In genomic region chr20:21099653-21100589, GRCh38 we compare ENCODE assay signal across 9 cellular contexts. TPM values are rescaled to one million over a fixed set of nuclear protein-coding genes. Genes with fewer than 3 reads are reported as not detected.
A peak's percentile ranks its signal among the peaks of the same experiment; 100 is the strongest.
DNase-seq lines count a peak whose midpoint lies in the region; ATAC-seq, FAIRE-seq and TF ChIP-seq lines count a peak whose summit lies in the region.
"Had no signal": no experiment of that assay in that cellular context is flagged by ENCODE, and none has a peak within 500 bp of the region (broad histone marks: within the 10 kb centered on the region; RNA-seq: fewer than 3 reads in every experiment).

No MANE protein-coding gene starts in this region.

- peak; percentile 33 for ATAC-seq in HG03045 (IDR thresholded peaks at IDR 0.05; ENCODE audit: unreplicated experiment)
- peak; percentile 58 for ATAC-seq in stimulated activated effector memory CD8-positive, alpha-beta T cell treated with anti-CD3 and anti-CD28 coated beads, Interleukin-12 subunit alpha, Interleukin-12 subunit beta, amount 100 ng/mL, for 72 hours

- dilution Hi-C loops in keratinocyte (cut with MboI; ENCODE audit: extremely low pct_ligation_motif_present, low sequenced_read_pairs) = no loop called here

- peak; percentile 69 for FAIRE-seq in GM18507 (lab: Jason Lieb, UNC)
- no peak for FAIRE-seq in keratinocyte (lab: Jason Lieb, UNC)
- no peak for FAIRE-seq in urothelium cell line (lab: Jason Lieb, UNC)
- FAIRE-seq in H54 (lab: Jason Lieb, UNC) = no peak

- H3K27me3 ChIP-seq in NT2/D1 (ENCODE audit: insufficient read depth, insufficient read length) (peaks cover 87% of the 10 kb centered on the region), adrenal gland (peaks cover 70% of the 10 kb centered on the region), keratinocyte (ENCODE audit: control insufficient read depth, extremely low read depth, insufficient read depth, low read length) (peaks cover 75% of the 10 kb centered on the region)

- H3K9me1 ChIP-seq in keratinocyte (ENCODE audit: control insufficient read depth, extremely low read depth, insufficient read depth, low read length) = no peaks in the 10 kb centered on the region

- H3K27ac Mint-ChIP-seq in stimulated activated effector memory CD8-positive, alpha-beta T cell treated with anti-CD3 and anti-CD28 coated beads, Interleukin-12 subunit alpha, Interleukin-12 subunit beta, amount 100 ng/mL, for 72 hours = peak overlapping the region; percentile 92

- no peaks in the 10 kb centered on the region for H4K20me1 ChIP-seq in keratinocyte (ENCODE audit: control insufficient read depth, extremely low read depth, insufficient read depth, low read length)

- TF ChIP-seq CTCF in adrenal gland (IDR thresholded peaks at IDR 0.05) (no peak), keratinocyte (optimal IDR thresholded peaks at IDR 0.05 in 1 of 3, IDR thresholded peaks at IDR 0.05 in 1 of 3, conservative IDR thresholded peaks at IDR 0.05 in 1 of 3; ENCODE audit: extremely low read depth in 1 of 3, insufficient read depth in 2 of 3, low read length in 3 of 3) (no peak)

- peak overlapping the region; percentile 92 for H3K4me3 Mint-ChIP-seq in stimulated activated effector memory CD8-positive, alpha-beta T cell treated with anti-CD3 and anti-CD28 coated beads, Interleukin-12 subunit alpha, Interleukin-12 subunit beta, amount 100 ng/mL, for 72 hours

- H3K36me3 ChIP-seq in NT2/D1 (ENCODE audit: insufficient read depth, insufficient read length, low read length) = no peaks in the 10 kb centered on the region
- no peaks in the 10 kb centered on the region for H3K36me3 ChIP-seq in adrenal gland (replicated peaks in 1 of 2)
- no peaks in the 10 kb centered on the region for H3K36me3 ChIP-seq in keratinocyte (ENCODE audit: control insufficient read depth in 2 of 2, extremely low read depth in 1 of 2, insufficient read depth in 2 of 2, low read length in 2 of 2)

- TF ChIP-seq POLR2A in adrenal gland (IDR thresholded peaks at IDR 0.05) (no peak), H54 (IDR thresholded peaks at IDR 0.05; ENCODE audit: low read depth, low read length) (no peak)

- no peaks in the 10 kb centered on the region for H3K9me3 ChIP-seq in NT2/D1 (ENCODE audit: insufficient read depth, low read length)
- no peaks in the 10 kb centered on the region for H3K9me3 ChIP-seq in adrenal gland (replicated peaks in 1 of 3)
- H3K9me3 ChIP-seq in keratinocyte (ENCODE audit: control insufficient read depth, low read depth, low read length) = no peaks in the 10 kb centered on the region

- no peaks in the 10 kb centered on the region for H3K79me2 ChIP-seq in keratinocyte (ENCODE audit: control insufficient read depth, insufficient read depth, low read length)

- H3K4me2 ChIP-seq in keratinocyte (ENCODE audit: control insufficient read depth, extremely low read depth, insufficient read depth, low read depth, low read length) = peak overlapping the region; percentile 94

- no peaks in the 10 kb centered on the region for H3K4me1 ChIP-seq in NT2/D1 (ENCODE audit: insufficient read depth, insufficient read length)
- peaks cover 12 to 28% of the 10 kb centered on the region in 2 donors for H3K4me1 ChIP-seq in adrenal gland (replicated peaks in 1 of 2)
- H3K4me1 ChIP-seq in keratinocyte (ENCODE audit: control insufficient read depth, extremely low read depth, insufficient read depth, low read length) = peaks cover 11% of the 10 kb centered on the region

- H3K36me3 Mint-ChIP-seq in stimulated activated effector memory CD8-positive, alpha-beta T cell treated with anti-CD3 and anti-CD28 coated beads, Interleukin-12 subunit alpha, Interleukin-12 subunit beta, amount 100 ng/mL, for 72 hours = peaks cover 7% of the 10 kb centered on the region

- no peak overlapping the region for H3K27ac ChIP-seq in adrenal gland
- no peak overlapping the region for H3K27ac ChIP-seq in keratinocyte (ENCODE audit: control insufficient read depth, insufficient read depth, low read length)

- peak overlapping the region; percentile 39 for H3K4me3 ChIP-seq in NT2/D1 (ENCODE audit: insufficient read length, low read depth)
- H3K4me3 ChIP-seq in adrenal gland = peak overlapping the region in 3 of 4 donors; percentile 10 to 50 (median 18)
- peak overlapping the region; percentile 24 to 71 (median 68) for H3K4me3 ChIP-seq in keratinocyte (ENCODE audit: control insufficient read depth in 2 of 3, extremely low read depth in 1 of 3, insufficient read depth in 2 of 3, low read depth in 1 of 3, low read length in 3 of 3)

- peak overlapping the region; percentile 32 for H3K9ac ChIP-seq in NT2/D1 (ENCODE audit: insufficient read length, low read depth)
- H3K9ac ChIP-seq in keratinocyte (ENCODE audit: control insufficient read depth, extremely low read depth, insufficient read depth, low read length) = peak overlapping the region; percentile 66

- H3K4me1 Mint-ChIP-seq in stimulated activated effector memory CD8-positive, alpha-beta T cell treated with anti-CD3 and anti-CD28 coated beads, Interleukin-12 subunit alpha, Interleukin-12 subunit beta, amount 100 ng/mL, for 72 hours = peaks cover 30% of the 10 kb centered on the region

- intact Hi-C loops in adrenal gland (cut with DNase I) = loop anchor here in 1 of 2 donors (5.0 kb wide), 1 partner anchor 472 kb away; no protein-coding TSS in a partner anchor

- 6 to 7% (median 7%) methylated on average over 32 to 48 of the region's 48 CpGs for WGBS in adrenal gland, 4 donors

- no peak for DNase-seq in GM18507 (ENCODE audit: extremely low spot score, insufficient read length, low read depth)
- DNase-seq in NT2/D1 (ENCODE audit: low read depth, low spot score) = no peak
- peak in 4 of 7 donors; percentile 29 to 44 (median 40) for DNase-seq in adrenal gland
- no peak for DNase-seq in keratinocyte (ENCODE audit: low read depth, low spot score)
- DNase-seq in stimulated activated effector memory CD8-positive, alpha-beta T cell treated with anti-CD3 and anti-CD28 coated beads, Interleukin-12 subunit alpha, Interleukin-12 subunit beta, amount 100 ng/mL, for 72 hours (ENCODE audit: low spot score in 2 of 2) = peak in 1 of 2 donors; percentile 75
- no peak for DNase-seq in urothelium cell line (ENCODE audit: low spot score)
- no peak for DNase-seq in H54 (ENCODE audit: insufficient read length, low spot score)

- peak overlapping the region; percentile 6 for H2AFZ ChIP-seq in keratinocyte (ENCODE audit: control insufficient read depth, low read length)

- H3K9me3 Mint-ChIP-seq in stimulated activated effector memory CD8-positive, alpha-beta T cell treated with anti-CD3 and anti-CD28 coated beads, Interleukin-12 subunit alpha, Interleukin-12 subunit beta, amount 100 ng/mL, for 72 hours = no peaks in the 10 kb centered on the region

RNA-seq across cellular contexts. Expression of gene LINC00237, which starts 6.2 kb away (rescaled TPM):
- under 1 TPM in 1 of 8 donors, not detected in 7; 0.14 TPM for total RNA-seq in adrenal gland
- polyA plus RNA-seq in adrenal gland (not detected), keratinocyte (not detected in 3 replicates)
- polyA plus RNA-seq in keratinocyte (2011; ENCODE audit: low read depth) = not detected
- polyA plus RNA-seq in keratinocyte (2011; cell fraction: cytosol; rRNA removed) = not detected in 2 replicates
- polyA plus RNA-seq in keratinocyte (2011; cell fraction: nucleus; rRNA removed) = not detected in 2 replicates
- not detected in 2 replicates for polyA plus RNA-seq in keratinocyte (2012; ENCODE audit: low replicate concordance)
- not detected in 3 replicates for polyA minus RNA-seq in keratinocyte
- not detected for polyA minus RNA-seq in keratinocyte (2011; cell fraction: cytosol; rRNA and poly(A)+ RNA removed)
- not detected in 2 replicates for polyA minus RNA-seq in keratinocyte (2011; cell fraction: nucleus; rRNA and poly(A)+ RNA removed)
- total RNA-seq: activated CD8-positive, alpha-beta memory T cell treated with anti-CD3 and anti-CD28 coated beads for 36 hours had no signal

RNA-seq across cellular contexts. Expression of gene KIZ, which starts 26.0 kb away (rescaled TPM):
- total RNA-seq in adrenal gland = 10 to 100 TPM; 12.0 to 62.9 (median 15.7) TPM
- polyA plus RNA-seq in adrenal gland (10 to 100 TPM; 10.4 to 21.2 (median 15.9) TPM), keratinocyte (10.9 to 21.3 TPM (median 12.1 TPM) in 3 replicates)
- polyA plus RNA-seq in keratinocyte (2011; ENCODE audit: low read depth) = 25.8 TPM
- polyA plus RNA-seq in keratinocyte (2011; cell fraction: cytosol; rRNA removed) = 11.7 and 19.0 TPM in 2 replicates
- 15.1 and 16.0 TPM in 2 replicates for polyA plus RNA-seq in keratinocyte (2011; cell fraction: nucleus; rRNA removed)
- polyA plus RNA-seq in keratinocyte (2012; ENCODE audit: low replicate concordance) = 8.5 and 14.5 TPM in 2 replicates
- 1.1 to 6.2 TPM (median 4.2 TPM) in 3 replicates for polyA minus RNA-seq in keratinocyte
- 8.8 TPM for polyA minus RNA-seq in keratinocyte (2011; cell fraction: cytosol; rRNA and poly(A)+ RNA removed)
- 4.0 and 6.7 TPM in 2 replicates for polyA minus RNA-seq in keratinocyte (2011; cell fraction: nucleus; rRNA and poly(A)+ RNA removed)

Comparison
In these comparisons a context has a peak if more than half of its experiments do, and no peak if none do; other contexts are left out.
1. DNase-seq: peak in adrenal gland (4 of 7); none in GM18507 (single experiment), NT2/D1 (single experiment), keratinocyte (single experiment), urothelium cell line (single experiment) and H54 (single experiment).
2. H3K4me3 ChIP-seq: peak in every context shown above with its lines; median percentile 68 in keratinocyte; 39 in NT2/D1; 18 in adrenal gland.